Comparison of ENCODE assay signal across 16 cellular contexts in genomic region chr2:74824675-74825074, GRCh38. TPM values are rescaled to one million over a fixed set of nuclear protein-coding genes. Genes with fewer than 3 reads are reported as not detected.
DNase-seq lines count a peak whose midpoint lies in the region; ATAC-seq and TF ChIP-seq lines count a peak whose summit lies in the region.
"Had no signal": no experiment of that assay in that cellular context is flagged by ENCODE, and none has a peak within 500 bp of the region (broad histone marks: within the 10 kb centered on the region; RNA-seq: fewer than 3 reads in every experiment).

No MANE protein-coding gene starts in this region.

- H3K36me3 Mint-ChIP-seq in stimulated activated naive B cell treated with anti-CD40 and anti-IgM and Interleukin-4, amounts not matched to agents 10 μg/mL and 1 μg/mL and 100 μg/mL, for 72 hours, result no peaks in the 10 kb centered on the region

- no peaks in the 10 kb centered on the region for H3K79me2 ChIP-seq in fibroblast of lung (ENCODE audit: control insufficient read depth, insufficient read depth, low read length)

- H3K36me3 ChIP-seq in fibroblast of lung (ENCODE audit: control insufficient read depth, insufficient read depth, low read length) (no peaks in the 10 kb centered on the region), body of pancreas (replicated peaks in 1 of 2; ENCODE audit: insufficient read depth in 1 of 2, low read depth in 2 of 2) (no peaks in the 10 kb centered on the region)
- H3K36me3 ChIP-seq: HAP-1, SJCRH30 had no signal

- H3K9me3 Mint-ChIP-seq in stimulated activated naive B cell treated with anti-CD40 and anti-IgM and Interleukin-4, amounts not matched to agents 10 μg/mL and 1 μg/mL and 100 μg/mL, for 72 hours, result no peaks in the 10 kb centered on the region
- H3K9me3 Mint-ChIP-seq: CD4-positive, alpha-beta T cell had no signal

- H2AFZ ChIP-seq in fibroblast of lung (ENCODE audit: low read length), result no peak overlapping the region

- ATAC-seq in stimulated activated naive B cell treated with anti-CD40 and anti-IgM and Interleukin-4, amounts not matched to agents 10 μg/mL and 1 μg/mL and 100 μg/mL, for 72 hours (replicated peaks), result peak; percentile 68 to 70
- no peak for ATAC-seq in body of pancreas

- no peak overlapping the region for H3K4me3 ChIP-seq in fibroblast of lung (replicated peaks in 1 of 4; ENCODE audit: control extremely low read depth in 1 of 4, insufficient read depth in 1 of 4, low read depth in 3 of 4, low read length in 4 of 4)
- no peak overlapping the region for H3K4me3 ChIP-seq in body of pancreas
- H3K4me3 ChIP-seq: HAP-1, SJCRH30 had no signal

- H3K9me3 ChIP-seq in fibroblast of lung (ENCODE audit: control insufficient read depth, insufficient read depth, low read depth, low read length) (no peaks in the 10 kb centered on the region), body of pancreas (no peaks in the 10 kb centered on the region)
- H3K9me3 ChIP-seq: HAP-1, SJCRH30 had no signal

- H3K27me3 Mint-ChIP-seq in stimulated activated naive B cell treated with anti-CD40 and anti-IgM and Interleukin-4, amounts not matched to agents 10 μg/mL and 1 μg/mL and 100 μg/mL, for 72 hours, result peaks cover 0 to 5% of the 10 kb centered on the region in 2 donors
- H3K27me3 Mint-ChIP-seq: CD4-positive, alpha-beta T cell had no signal

- TF ChIP-seq POLR2A in body of pancreas (IDR thresholded peaks at IDR 0.05), result no peak

- H3K9ac ChIP-seq in fibroblast of lung (ENCODE audit: insufficient read depth, low read length), result peak overlapping the region; percentile 6

- H3K27me3 ChIP-seq in fibroblast of lung (ENCODE audit: control insufficient read depth, insufficient read depth, low read length), result peaks cover 3% of the 10 kb centered on the region
- no peaks in the 10 kb centered on the region for H3K27me3 ChIP-seq in body of pancreas
- H3K27me3 ChIP-seq: SJCRH30 had no signal

- no peak overlapping the region for H3K4me2 ChIP-seq in fibroblast of lung (ENCODE audit: extremely low read depth, insufficient read depth, low read length)

- WGBS in body of pancreas, 2 donors, result 43 to 61% methylated on average over 4 of the region's 4 CpGs

- intact Hi-C loops in body of pancreas (cut with DNase I), result no loop called here

- H3K27ac ChIP-seq in fibroblast of lung (ENCODE audit: insufficient read depth, low read length), result no peak overlapping the region
- H3K27ac ChIP-seq in body of pancreas, result no peak overlapping the region
- H3K27ac ChIP-seq: SJCRH30 had no signal

- no peak overlapping the region for H3K4me3 Mint-ChIP-seq in stimulated activated naive B cell treated with anti-CD40 and anti-IgM and Interleukin-4, amounts not matched to agents 10 μg/mL and 1 μg/mL and 100 μg/mL, for 72 hours
- H3K4me3 Mint-ChIP-seq: CD4-positive, alpha-beta T cell had no signal

- H4K20me1 ChIP-seq in fibroblast of lung (ENCODE audit: control insufficient read depth, extremely low read depth, insufficient read depth, low read length), result no peaks in the 10 kb centered on the region

- H3K4me1 ChIP-seq in fibroblast of lung (ENCODE audit: control insufficient read depth, extremely low read depth, insufficient read depth, low read length), result no peaks in the 10 kb centered on the region
- H3K4me1 ChIP-seq in body of pancreas, result peaks cover 5% of the 10 kb centered on the region
- H3K4me1 ChIP-seq: HAP-1 had no signal

- H3K27ac Mint-ChIP-seq in stimulated activated naive B cell treated with anti-CD40 and anti-IgM and Interleukin-4, amounts not matched to agents 10 μg/mL and 1 μg/mL and 100 μg/mL, for 72 hours, result no peak overlapping the region
- H3K27ac Mint-ChIP-seq: CD4-positive, alpha-beta T cell had no signal

- peaks cover 2 to 8% of the 10 kb centered on the region in 2 donors for H3K4me1 Mint-ChIP-seq in stimulated activated naive B cell treated with anti-CD40 and anti-IgM and Interleukin-4, amounts not matched to agents 10 μg/mL and 1 μg/mL and 100 μg/mL, for 72 hours

- DNase-seq in DMS53 treated with DMSO at 0.1 percent for 48 hours (lab: John Stamatoyannopoulos, UW; ENCODE audit: unreplicated experiment), result peak; percentile 4
- DNase-seq in NOMO-1 treated with DMSO at 0.1 percent for 48 hours (lab: John Stamatoyannopoulos, UW; ENCODE audit: unreplicated experiment), result peak; percentile 86
- DNase-seq in fibroblast of lung (ENCODE audit: low read depth in 2 of 2), result no peak
- no peak for DNase-seq in stimulated activated naive B cell treated with anti-CD40 and anti-IgM and Interleukin-4, amounts not matched to agents 10 μg/mL and 1 μg/mL and 100 μg/mL, for 72 hours
- DNase-seq in NCI-H226, result no peak
- DNase-seq in HuH-7.5 (ENCODE audit: low spot score), result no peak
- no peak for DNase-seq in body of pancreas
- DNase-seq in NCI-H345 treated with DMSO at 0.1 percent for 48 hours (lab: John Stamatoyannopoulos, UW; ENCODE audit: unreplicated experiment), result no peak
- DNase-seq: CD4-positive, alpha-beta T cell; EL; IMR-90; NCI-H1048; NCI-H446; NCI-H748 treated with DMSO at 0.1 percent for 48 hours; SJCRH30 had no signal

- TF ChIP-seq CTCF in fibroblast of lung (conservative IDR thresholded peaks at IDR 0.05 in 1 of 2, IDR thresholded peaks at IDR 0.05 in 1 of 2; ENCODE audit: low read depth in 1 of 2, low read length in 2 of 2), result no peak
- TF ChIP-seq CTCF in body of pancreas (IDR thresholded peaks at IDR 0.05), result no peak

RNA-seq across cellular contexts. Expression of gene HK2, which starts 9.3 kb away (rescaled TPM):
- total RNA-seq in fibroblast of lung (13.1 and 19.3 TPM in 2 replicates), body of pancreas (1 to 10 TPM; 1.3 to 9.2 TPM)
- 15.7 and 18.3 TPM in 2 replicates for polyA plus RNA-seq in fibroblast of lung
- polyA plus RNA-seq in fibroblast of lung (2012), result 14.2 and 17.2 TPM in 2 replicates
- polyA minus RNA-seq in fibroblast of lung (ENCODE audit: low replicate concordance), result 22.5 and 41.2 TPM in 2 replicates

Comparison
In these comparisons a context has a peak if more than half of its experiments do, and no peak if none do; other contexts are left out.
1. DNase-seq: peak in DMS53 treated with DMSO at 0.1 percent for 48 hours (single experiment) and NOMO-1 treated with DMSO at 0.1 percent for 48 hours (single experiment); none in fibroblast of lung (0 of 2), stimulated activated naive B cell treated with anti-CD40 and anti-IgM and Interleukin-4, amounts not matched to agents 10 μg/mL and 1 μg/mL and 100 μg/mL, for 72 hours (single experiment), NCI-H226 (single experiment), HuH-7.5 (single experiment), body of pancreas (0 of 4) and NCI-H345 treated with DMSO at 0.1 percent for 48 hours (single experiment).